In the genomic region with DNA sequence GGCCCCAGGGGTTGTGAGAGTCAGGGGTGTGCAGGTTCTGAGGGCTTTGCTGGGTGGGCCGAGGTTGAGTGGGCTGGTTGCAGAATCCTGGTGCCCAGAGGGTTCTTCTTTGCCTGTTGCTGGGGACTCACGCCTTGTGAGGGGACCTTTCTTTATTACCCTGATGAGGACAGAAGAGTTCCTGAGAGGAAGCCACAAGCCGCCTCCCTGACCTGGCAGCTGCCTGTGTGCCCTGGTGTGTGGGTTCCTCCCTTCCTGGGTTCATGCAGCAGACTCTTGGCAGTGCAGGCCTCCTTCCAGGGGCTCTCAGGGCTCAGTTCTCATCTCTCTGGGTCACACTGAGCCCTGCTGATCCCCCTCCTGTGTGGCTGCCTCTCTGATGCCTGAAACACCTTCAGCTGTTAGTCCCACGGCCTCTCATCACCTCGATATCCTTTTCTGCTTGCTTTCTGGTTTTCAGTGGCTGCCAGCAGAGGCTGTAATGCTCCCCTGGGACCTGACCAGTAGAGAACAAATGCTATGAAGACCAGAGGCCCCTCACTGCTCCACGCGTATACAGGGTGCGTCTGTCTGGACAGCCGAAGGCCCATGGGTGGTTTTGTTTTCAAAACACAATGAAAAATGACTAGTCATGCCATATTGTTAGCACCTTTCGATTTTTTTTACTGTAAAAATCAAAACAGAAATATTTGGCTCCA, we compare ENCODE assay signal across 17 cellular contexts.
DNase-seq lines count a peak whose midpoint lies in the region; ATAC-seq and TF ChIP-seq lines count a peak whose summit lies in the region.
"Had no signal": no experiment of that assay in that cellular context is flagged by ENCODE, and none has a peak within 500 bp of the region (broad histone marks: within the 10 kb centered on the region; RNA-seq: fewer than 3 reads in every experiment).

No MANE protein-coding gene starts in this region.

- DNase-seq in activated CD4-positive, alpha-beta T cell treated with anti-CD3 and anti-CD28 coated beads, Interleukin-2, amount 10 ng/mL, durations not matched to agents 7 days and 5 days: peak; percentile 6
- no peak for DNase-seq in activated CD4-positive, alpha-beta T cell treated with anti-CD3 and anti-CD28 coated beads for 4 hours
- DNase-seq in brain microvascular endothelial cell: peak; percentile 45
- no peak for DNase-seq in omental fat pad (ENCODE audit: low spot score)
- DNase-seq in activated naive CD4-positive, alpha-beta T cell treated with anti-CD3 and anti-CD28 coated beads, Interleukin-2, amount 50 U/mL, for 16 hours: no peak
- DNase-seq in NCI-H1105 treated with DMSO at 0.1 percent for 48 hours (lab: John Stamatoyannopoulos, UW): no peak
- DNase-seq: 8988T; activated CD4-positive, alpha-beta T cell treated with anti-CD3 and anti-CD28 coated beads, Interleukin-2, amount 10 ng/mL, durations not matched to agents 24 days and 14 days; islet precursor cell; mesenchymal stem cell; upper lobe of left lung had no signal

- H3K79me2 ChIP-seq in Loucy (ENCODE audit: insufficient read depth, low read length): peaks cover 68% of the 10 kb centered on the region

- H3K9me3 ChIP-seq in Loucy (ENCODE audit: insufficient read depth, low read depth, low read length): no peaks in the 10 kb centered on the region
- H3K9me3 ChIP-seq: neutrophil, upper lobe of left lung had no signal

- POLR2A ChIA-PET in activated CD4-positive, alpha-beta T cell treated with anti-CD3 and anti-CD28 coated beads, Interleukin-2, amount 10 ng/mL, durations not matched to agents 7 days and 5 days (lab: Charles Lee): no interaction called here

- H3K4me1 Mint-ChIP-seq in activated CD4-positive, alpha-beta T cell treated with anti-CD3 and anti-CD28 coated beads, Interleukin-2, amount 10 ng/mL, durations not matched to agents 7 days and 5 days: peaks cover 6% of the 10 kb centered on the region
- H3K4me1 Mint-ChIP-seq: activated CD4-positive, alpha-beta T cell treated with anti-CD3 and anti-CD28 coated beads, Interleukin-2, amount 10 ng/mL, durations not matched to agents 24 days and 14 days had no signal

- H3K27me3 ChIP-seq in Loucy (ENCODE audit: insufficient read depth, low read length, poor library complexity, severe bottlenecking) (no peaks in the 10 kb centered on the region), brain microvascular endothelial cell (replicated peaks) (no peaks in the 10 kb centered on the region)
- H3K27me3 ChIP-seq: upper lobe of left lung had no signal

- no peaks in the 10 kb centered on the region for H3F3A ChIP-seq in Loucy (ENCODE audit: low read depth)

- H2AFZ ChIP-seq in Loucy (ENCODE audit: low read length): no peak overlapping the region

- H3K4me3 Mint-ChIP-seq in activated CD4-positive, alpha-beta T cell treated with anti-CD3 and anti-CD28 coated beads, Interleukin-2, amount 10 ng/mL, durations not matched to agents 7 days and 5 days: no peak overlapping the region
- H3K4me3 Mint-ChIP-seq: activated CD4-positive, alpha-beta T cell treated with anti-CD3 and anti-CD28 coated beads, Interleukin-2, amount 10 ng/mL, durations not matched to agents 24 days and 14 days; activated T-helper 1 cell treated with anti-CD3 and anti-CD28 coated beads, Interleukin-12 subunit alpha, Interleukin-12 subunit beta, Interleukin-2, Interleukin-4 antibody, amounts not matched to agents 30 ng/mL and 10 ng/mL and 1 ng/mL, durations not matched to agents 14 hours and 24 hours and 36 hours had no signal

- H3K36me3 Mint-ChIP-seq in activated CD4-positive, alpha-beta T cell treated with anti-CD3 and anti-CD28 coated beads, Interleukin-2, amount 10 ng/mL, durations not matched to agents 7 days and 5 days (ENCODE audit: low read depth): no peaks in the 10 kb centered on the region

- peak overlapping the region; percentile 52 for H3K4me3 ChIP-seq in Loucy (ENCODE audit: low read length, poor library complexity, severe bottlenecking)
- no peak overlapping the region for H3K4me3 ChIP-seq in brain microvascular endothelial cell (ENCODE audit: low read depth, low read length)
- H3K4me3 ChIP-seq: GM12878, skin epidermis, upper lobe of left lung had no signal

- H3K27me3 Mint-ChIP-seq in activated CD4-positive, alpha-beta T cell treated with anti-CD3 and anti-CD28 coated beads, Interleukin-2, amount 10 ng/mL, durations not matched to agents 7 days and 5 days: no peaks in the 10 kb centered on the region
- H3K27me3 Mint-ChIP-seq: activated CD4-positive, alpha-beta T cell treated with anti-CD3 and anti-CD28 coated beads, Interleukin-2, amount 10 ng/mL, durations not matched to agents 24 days and 14 days had no signal

- TF ChIP-seq CTCF in Loucy (conservative IDR thresholded peaks at IDR 0.05; ENCODE audit: low read length) (no peak), brain microvascular endothelial cell (IDR thresholded peaks at IDR 0.05; ENCODE audit: low read depth, low read length, missing control alignments) (no peak), omental fat pad (IDR thresholded peaks at IDR 0.05) (no peak)

- CTCF ChIA-PET in activated CD4-positive, alpha-beta T cell treated with anti-CD3 and anti-CD28 coated beads, Interleukin-2, amount 10 ng/mL, durations not matched to agents 7 days and 5 days (lab: Charles Lee): no interaction called here

- peak overlapping the region; percentile 69 for H3K4me2 ChIP-seq in Loucy (ENCODE audit: low read depth, low read length, poor library complexity, severe bottlenecking)

- no peaks in the 10 kb centered on the region for H4K20me1 ChIP-seq in Loucy (ENCODE audit: insufficient read depth, low read length, poor library complexity, severe bottlenecking)

- ATAC-seq in omental fat pad (ENCODE audit: low FRiP score): peak; percentile 27
- ATAC-seq in HG02588 (IDR thresholded peaks at IDR 0.05; ENCODE audit: unreplicated experiment): no peak
- ATAC-seq: GM12878 had no signal

- peak overlapping the region; percentile 56 for H3K9ac ChIP-seq in Loucy (ENCODE audit: low read depth, low read length, poor library complexity, severe bottlenecking)

- no peak overlapping the region for H3K27ac ChIP-seq in brain microvascular endothelial cell
- H3K27ac ChIP-seq: neutrophil, skin epidermis, upper lobe of left lung had no signal

- no peaks in the 10 kb centered on the region for H3K9me3 Mint-ChIP-seq in activated CD4-positive, alpha-beta T cell treated with anti-CD3 and anti-CD28 coated beads, Interleukin-2, amount 10 ng/mL, durations not matched to agents 7 days and 5 days
- H3K9me3 Mint-ChIP-seq: activated CD4-positive, alpha-beta T cell treated with anti-CD3 and anti-CD28 coated beads, Interleukin-2, amount 10 ng/mL, durations not matched to agents 24 days and 14 days; activated T-helper 1 cell treated with anti-CD3 and anti-CD28 coated beads, Interleukin-12 subunit alpha, Interleukin-12 subunit beta, Interleukin-2, Interleukin-4 antibody, amounts not matched to agents 30 ng/mL and 10 ng/mL and 1 ng/mL, durations not matched to agents 14 hours and 24 hours and 36 hours had no signal

- no peaks in the 10 kb centered on the region for H3K36me3 ChIP-seq in Loucy (ENCODE audit: insufficient read depth, low read length)
- no peaks in the 10 kb centered on the region for H3K36me3 ChIP-seq in brain microvascular endothelial cell (replicated peaks)
- H3K36me3 ChIP-seq: neutrophil, upper lobe of left lung had no signal

- no peaks in the 10 kb centered on the region for H3K9me2 ChIP-seq in Loucy (replicated peaks; ENCODE audit: low read depth, low read length)

- peaks cover 22% of the 10 kb centered on the region for H3K4me1 ChIP-seq in Loucy (ENCODE audit: insufficient read depth, low read length, poor library complexity, severe bottlenecking)

- in situ Hi-C loops in brain microvascular endothelial cell (cut with HindIII; ENCODE audit: low pct_ligation_motif_present, low sequenced_read_pairs): no loop called here

- H3K27ac Mint-ChIP-seq in activated CD4-positive, alpha-beta T cell treated with anti-CD3 and anti-CD28 coated beads, Interleukin-2, amount 10 ng/mL, durations not matched to agents 7 days and 5 days: peak overlapping the region; percentile 13
- H3K27ac Mint-ChIP-seq: activated CD4-positive, alpha-beta T cell treated with anti-CD3 and anti-CD28 coated beads, Interleukin-2, amount 10 ng/mL, durations not matched to agents 24 days and 14 days; activated T-helper 1 cell treated with anti-CD3 and anti-CD28 coated beads, Interleukin-12 subunit alpha, Interleukin-12 subunit beta, Interleukin-2, Interleukin-4 antibody, amounts not matched to agents 30 ng/mL and 10 ng/mL and 1 ng/mL, durations not matched to agents 14 hours and 24 hours and 36 hours had no signal

Comparison
In these comparisons a context has a peak if more than half of its experiments do, and no peak if none do; other contexts are left out.
1. DNase-seq: peak in activated CD4-positive, alpha-beta T cell treated with anti-CD3 and anti-CD28 coated beads, Interleukin-2, amount 10 ng/mL, durations not matched to agents 7 days and 5 days (single experiment) and brain microvascular endothelial cell (single experiment); none in activated CD4-positive, alpha-beta T cell treated with anti-CD3 and anti-CD28 coated beads for 4 hours (0 of 2), omental fat pad (single experiment), activated naive CD4-positive, alpha-beta T cell treated with anti-CD3 and anti-CD28 coated beads, Interleukin-2, amount 50 U/mL, for 16 hours (single experiment) and NCI-H1105 treated with DMSO at 0.1 percent for 48 hours (single experiment).